In genomic region chr15:58755956-58756355, GRCh38 we compare ENCODE assay signal across 24 cellular contexts. TPM values are rescaled to one million over a fixed set of nuclear protein-coding genes. Genes with fewer than 3 reads are reported as not detected.
A peak's percentile ranks its signal among the peaks of the same experiment; 100 is the strongest.
DNase-seq lines count a peak whose midpoint lies in the region; ATAC-seq, FAIRE-seq and TF ChIP-seq lines count a peak whose summit lies in the region.
"Had no signal": no experiment of that assay in that cellular context is flagged by ENCODE, and none has a peak within 500 bp of the region (broad histone marks: within the 10 kb centered on the region; RNA-seq: fewer than 3 reads in every experiment).

No MANE protein-coding gene starts in this region.

- no peak for FAIRE-seq in GM12878 (lab: Jason Lieb, UNC)
- FAIRE-seq: astrocyte, colon, endometrium had no signal

- no peak for TF ChIP-seq RAD21 in GM12878 (IDR thresholded peaks at IDR 0.05; ENCODE audit: insufficient read depth, low read depth, low read length)

- BruUV-seq in GM12878 (replicated peaks; lab: Mats Ljungman, UMichigan) = no TSS peak

- no peaks in the 10 kb centered on the region for H3K4me1 ChIP-seq in GM12878 (ENCODE audit: control insufficient read depth, insufficient read depth, low read length)
- H3K4me1 ChIP-seq: testis had no signal

- in situ Hi-C loops in GM12878 (cut with MboI) = loop anchor here (5.0 kb wide), 1 partner anchor 489 kb away; no protein-coding TSS in a partner anchor

- TF ChIP-seq CTCF in GM12878 (IDR thresholded peaks at IDR 0.05 in 2 of 3, conservative IDR thresholded peaks at IDR 0.05 in 1 of 3; ENCODE audit: control insufficient read depth in 2 of 3, extremely low read depth in 1 of 3, insufficient read depth in 1 of 3, low read depth in 3 of 3, low read length in 3 of 3) = no peak

- DNase-seq in NCI-H82 (lab: John Stamatoyannopoulos, UW) = peak; percentile 65
- DNase-seq in NCI-H82 treated with DMSO at 0.1 percent for 48 hours (lab: John Stamatoyannopoulos, UW; ENCODE audit: unreplicated experiment) = no peak
- DNase-seq in HT-29 (ENCODE audit: low spot score) = peak; percentile 53
- DNase-seq in GM12878 (ENCODE audit: low read depth, low spot score) = no peak
- peak in 1 of 49 donors; percentile 70 for DNase-seq in substantia nigra (lab: John Stamatoyannopoulos, UW)
- DNase-seq in activated CD8-positive, alpha-beta memory T cell treated with anti-CD3 and anti-CD28 coated beads for 24 hours = no peak
- DNase-seq in activated effector memory CD4-positive, alpha-beta T cell treated with anti-CD3 and anti-CD28 coated beads, Interleukin-2, amount 50 U/mL, for 16 hours = no peak
- DNase-seq in NCI-H2081 (lab: John Stamatoyannopoulos, UW) = no peak
- DNase-seq: activated CD4-positive, alpha-beta T cell treated with anti-CD3 and anti-CD28 coated beads, Interleukin-2, amount 50 U/mL, for 48 hours; activated naive CD4-positive, alpha-beta T cell treated with anti-CD3 and anti-CD28 coated beads, Interleukin-2, amount 50 U/mL, for 16 hours; activated T-cell treated with anti-CD3 and anti-CD28 coated beads, Interleukin-2, amount 50 U/mL, for 1 hour; CD8-positive, alpha-beta T cell; HFFc6; islet precursor cell; KBM-7; mammary epithelial cell; nucleus accumbens; stimulated activated CD4-positive, alpha-beta T cell treated with anti-CD3 and anti-CD28 coated beads, Interleukin-15, amount 100 ng/mL, for 24 hours; T-helper 17 cell; testis; WERI-Rb-1 had no signal

- no peaks in the 10 kb centered on the region for H3K9me3 ChIP-seq in GM12878 (replicated peaks; ENCODE audit: control insufficient read depth, insufficient read depth, low read length)
- H3K9me3 ChIP-seq: testis had no signal

- no peaks in the 10 kb centered on the region for H3K36me3 ChIP-seq in GM12878 (ENCODE audit: control insufficient read depth in 2 of 2, insufficient read depth in 2 of 2, low read length in 1 of 2)
- H3K36me3 ChIP-seq: WERI-Rb-1 had no signal

- no peak for TF ChIP-seq POLR2A in GM12878 (IDR thresholded peaks at IDR 0.05; ENCODE audit: low read depth, low read length)

- H2AFZ ChIP-seq in GM12878 (ENCODE audit: control insufficient read depth, low read depth, low read length) = no peak overlapping the region

- SMC1A ChIA-PET in GM12878 (lab: Charles Lee; ENCODE audit: uncharacterized antibody, unreplicated experiment) = interaction anchor here (0.7 to 1.8 kb wide), 5 partner anchors 15 to 490 kb away, joined by 3 to 5 read pairs (median 3); partner anchors contain the start of gene MINDY2

- 54% methylated on average over 6 of the region's 6 CpGs for WGBS in GM12878 (ENCODE audit: insufficient coverage, insufficient replicate concordance, low lambda C conversion rate, missing lambda C conversion rate)

- no peak overlapping the region for H3K4me3 ChIP-seq in GM12878
- H3K4me3 ChIP-seq: testis had no signal

- RAD21 ChIA-PET in GM12878 (lab: Charles Lee; ENCODE audit: unreplicated experiment) = interaction anchor here (0.8 to 1.1 kb wide), 5 partner anchors 10 to 528 kb away, joined by 3 to 4 read pairs (median 3); partner anchors contain the start of gene MINDY2

- H3K79me2 ChIP-seq in GM12878 (ENCODE audit: control insufficient read depth, insufficient read depth, low read length) = no peaks in the 10 kb centered on the region

- intact Hi-C loops in GM12878 (cut with micrococcal nuclease; ENCODE audit: unreplicated experiment) = loop anchor here (10.0 kb wide), 1 partner anchor 481 kb away; no protein-coding TSS in a partner anchor

- no peak for TF ChIP-seq EP300 in GM12878 (IDR thresholded peaks at IDR 0.05; ENCODE audit: borderline replicate concordance in 1 of 2, control insufficient read depth in 1 of 2, low read depth in 2 of 2, low read length in 2 of 2)

- POLR2A ChIA-PET in GM12878 (lab: Charles Lee) = interaction anchor here (0.5 to 0.7 kb wide), 2 partner anchors 20 to 28 kb away, joined by 3 to 5 read pairs; no protein-coding TSS in a partner anchor

- CTCF ChIA-PET in GM12878 (lab: Yijun Ruan, JAX) = interaction anchor here (0.6 to 1.3 kb wide), 5 partner anchors 10 to 528 kb away, joined by 3 to 4 read pairs (median 3); partner anchors contain the start of gene MINDY2

- H3K27ac ChIP-seq in GM12878 (ENCODE audit: control insufficient read depth, insufficient read depth) = no peak overlapping the region
- peak overlapping the region; percentile 72 for H3K27ac ChIP-seq in substantia nigra (ENCODE audit: low read depth, low read length, poor library complexity, severe bottlenecking)
- H3K27ac ChIP-seq: testis, WERI-Rb-1 had no signal

- no peaks in the 10 kb centered on the region for H4K20me1 ChIP-seq in GM12878 (ENCODE audit: control insufficient read depth, insufficient read depth)

- no peak overlapping the region for H3K9ac ChIP-seq in GM12878 (ENCODE audit: control insufficient read depth, insufficient read depth, low read length)

- no peak overlapping the region for H3K4me2 ChIP-seq in GM12878 (ENCODE audit: control insufficient read depth, insufficient read depth)

- no peak for ATAC-seq in GM12878
- ATAC-seq: CD8-positive, alpha-beta T cell; T-helper 17 cell had no signal

- no peaks in the 10 kb centered on the region for H3K27me3 ChIP-seq in GM12878 (replicated peaks in 1 of 2; ENCODE audit: control insufficient read depth in 2 of 2, insufficient read depth in 2 of 2, low read length in 1 of 2)
- H3K27me3 ChIP-seq: testis had no signal

TF ChIP-seq in GM12878, 131 proteins besides CTCF, POLR2A, EP300 and RAD21:
- no peak for TF ChIP-seq RUNX3 (IDR thresholded peaks at IDR 0.05; ENCODE audit: low read length)
- TF ChIP-seq SMAD1 (IDR thresholded peaks at IDR 0.05; ENCODE audit: low read depth, partially characterized antibody) = peak; percentile 90

RNA-seq across cellular contexts. Expression of gene ADAM10, which starts 6.4 kb away (rescaled TPM):
- total RNA-seq in HT-29 (2014; rRNA removed; shearing (Covaris generic)) = 138 and 145 TPM in 2 replicates
- 214 and 218 TPM in 2 replicates for total RNA-seq in GM12878 (2013; cell fraction: nucleolus; rRNA removed)
- total RNA-seq in GM12878 (2014; rRNA removed) (40.7 and 43.9 TPM in 2 replicates), GM12878 (2014; rRNA removed; fragmentation: Illumina TruSeq; extraction: Trizol) (33.1 and 33.3 TPM in 2 replicates), GM12878 (2021) (73.7 and 77.0 TPM in 2 replicates)
- polyA plus RNA-seq in GM12878 (2011; ENCODE audit: low read depth) = 34.2 TPM
- polyA plus RNA-seq in GM12878 (2011; rRNA removed) (83.0 and 107 TPM in 2 replicates), GM12878 (2014; fragmentation: Illumina TruSeq; extraction: Trizol) (59.5 and 60.2 TPM in 2 replicates), GM12878 (2014; fragmentation: Nextera tagmentation; extraction: Ambion mirVana) (10 to 100 TPM; 10.0 to 11.1 TPM), GM12878 (2014; rRNA removed) (43.5 and 50.4 TPM in 2 replicates), GM12878 (2016; fragmentation: Nextera tagmentation; extraction: Ambion mirVana) (10 to 100 TPM; 87.6 to 88.9 TPM)
- polyA plus RNA-seq in GM12878 (2011; cell fraction: cytosol; rRNA removed) = 37.9 and 39.1 TPM in 2 replicates
- polyA plus RNA-seq in GM12878 (2011; cell fraction: nucleus; rRNA removed) = 23.7 and 25.8 TPM in 2 replicates
- polyA plus RNA-seq in GM12878 (2012) = 61.2 and 63.5 TPM in 2 replicates
- 60.7 and 111 TPM in 2 replicates for polyA minus RNA-seq in GM12878 (2011; rRNA and poly(A)+ RNA removed)
- polyA minus RNA-seq in GM12878 (2011; cell fraction: cytosol; rRNA and poly(A)+ RNA removed) = 39.4 and 50.1 TPM in 2 replicates
- 37.4 and 63.6 TPM in 2 replicates for polyA minus RNA-seq in GM12878 (2011; cell fraction: nucleus; rRNA and poly(A)+ RNA removed)

RNA-seq across cellular contexts. Expression of gene MINDY2, which starts 15.1 kb away (rescaled TPM):
- 11.0 and 16.2 TPM in 2 replicates for total RNA-seq in HT-29 (2014; rRNA removed; shearing (Covaris generic))
- total RNA-seq in GM12878 (2013; cell fraction: nucleolus; rRNA removed) = 28.7 and 35.6 TPM in 2 replicates
- total RNA-seq in GM12878 (2014; rRNA removed) (2.7 and 2.8 TPM in 2 replicates), GM12878 (2014; rRNA removed; fragmentation: Illumina TruSeq; extraction: Trizol) (3.6 and 3.8 TPM in 2 replicates), GM12878 (2021) (4.2 and 5.2 TPM in 2 replicates)
- 1.7 TPM for polyA plus RNA-seq in GM12878 (2011; ENCODE audit: low read depth)
- polyA plus RNA-seq in GM12878 (2011; rRNA removed) (6.0 and 12.9 TPM in 2 replicates), GM12878 (2014; fragmentation: Illumina TruSeq; extraction: Trizol) (2.4 and 3.3 TPM in 2 replicates), GM12878 (2014; fragmentation: Nextera tagmentation; extraction: Ambion mirVana) (under 1 TPM; 0.73 to 0.74 TPM), GM12878 (2014; rRNA removed) (1.5 and 2.2 TPM in 2 replicates), GM12878 (2016; fragmentation: Nextera tagmentation; extraction: Ambion mirVana) (1 to 10 TPM; 8.9 to 9.4 TPM)
- polyA plus RNA-seq in GM12878 (2011; cell fraction: cytosol; rRNA removed) = 1.9 and 2.0 TPM in 2 replicates
- polyA plus RNA-seq in GM12878 (2011; cell fraction: nucleus; rRNA removed) = 3.8 TPM in 2 replicates
- 3.0 and 4.5 TPM in 2 replicates for polyA plus RNA-seq in GM12878 (2012)
- polyA minus RNA-seq in GM12878 (2011; rRNA and poly(A)+ RNA removed) = 7.1 and 15.5 TPM in 2 replicates
- polyA minus RNA-seq in GM12878 (2011; cell fraction: cytosol; rRNA and poly(A)+ RNA removed) = 3.4 and 4.8 TPM in 2 replicates
- 5.0 and 6.1 TPM in 2 replicates for polyA minus RNA-seq in GM12878 (2011; cell fraction: nucleus; rRNA and poly(A)+ RNA removed)

Comparison
In these comparisons a context has a peak if more than half of its experiments do, and no peak if none do; other contexts are left out.
1. DNase-seq: peak in NCI-H82 (single experiment) and HT-29 (single experiment); none in NCI-H82 treated with DMSO at 0.1 percent for 48 hours (single experiment), GM12878 (single experiment), activated CD8-positive, alpha-beta memory T cell treated with anti-CD3 and anti-CD28 coated beads for 24 hours (single experiment), activated effector memory CD4-positive, alpha-beta T cell treated with anti-CD3 and anti-CD28 coated beads, Interleukin-2, amount 50 U/mL, for 16 hours (single experiment) and NCI-H2081 (0 of 2).